1 cellular context compared by ENCODE assay signal in genomic region chr7:1026721-1027151, GRCh38.
TF ChIP-seq lines count a peak whose summit lies in the region.

No MANE protein-coding gene starts in this region.

TF ChIP-seq in endothelial cell of umbilical vein, 7 proteins besides CTCF, POLR2A, EP300 and RAD21 (continued from another document):
- no peak for TF ChIP-seq FOS (IDR thresholded peaks at IDR 0.05; ENCODE audit: borderline replicate concordance, insufficient read depth, low read length)
- no peak for TF ChIP-seq JUN (IDR thresholded peaks at IDR 0.05; ENCODE audit: borderline replicate concordance, insufficient read depth, insufficient read length, low read depth)
- TF ChIP-seq EZH2 (IDR thresholded peaks at IDR 0.05; ENCODE audit: borderline replicate concordance, low read depth, low read length, severe bottlenecking): no peak
- no peak for TF ChIP-seq MYC (IDR thresholded peaks at IDR 0.05; ENCODE audit: low read depth, low read length)
